8 cellular contexts compared by ENCODE assay signal in the genomic region with DNA sequence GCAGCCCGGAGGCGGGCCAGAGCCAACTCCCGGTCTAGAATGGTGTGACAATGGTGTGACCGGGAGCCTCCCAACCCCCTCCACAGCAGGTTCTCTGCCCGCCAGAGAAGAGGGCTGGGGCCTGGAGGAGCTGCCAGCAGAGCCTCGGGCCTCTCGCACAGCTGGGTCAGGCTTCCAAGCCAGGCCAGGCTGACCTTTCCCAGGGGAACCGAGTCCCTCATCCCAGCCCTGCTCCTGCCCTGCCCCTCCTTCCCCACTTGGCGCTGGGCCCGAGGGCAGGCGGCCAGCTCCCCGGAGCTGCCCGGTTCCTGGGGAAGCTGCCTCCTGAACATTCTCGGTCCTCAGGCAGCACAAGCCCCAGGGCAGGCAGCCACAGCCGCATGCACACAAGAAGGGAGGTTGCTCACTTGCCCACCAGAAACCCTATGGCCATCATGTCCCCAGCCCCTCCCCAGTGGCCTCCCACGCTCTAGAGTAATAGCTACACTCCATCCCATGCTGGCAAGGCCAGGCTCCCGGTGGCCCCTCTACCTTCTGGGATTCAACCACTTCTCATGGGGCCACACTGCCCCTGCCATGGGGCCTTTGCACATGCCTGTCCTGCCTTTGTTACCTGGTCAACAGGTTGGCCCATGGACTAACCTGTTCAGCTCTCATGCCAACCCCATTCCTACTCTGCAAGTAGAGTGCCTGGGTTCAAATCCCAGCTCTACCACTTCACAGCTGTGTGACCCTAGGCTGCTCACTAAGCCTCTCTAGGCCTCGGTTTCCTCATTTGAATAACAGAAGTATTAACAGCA.
DNase-seq lines count a peak whose midpoint lies in the region; ATAC-seq, FAIRE-seq and TF ChIP-seq lines count a peak whose summit lies in the region.

No MANE protein-coding gene starts in this region.

- no peak overlapping the region for H3K9ac ChIP-seq in MM.1S (ENCODE audit: low read length)

- 11 to 12% (median 12%) methylated on average over 14 to 18 of the region's 18 CpGs for WGBS in ovary, 3 donors

- peak; percentile 28 for DNase-seq in DMS 273 treated with DMSO at 0.1 percent for 48 hours (lab: John Stamatoyannopoulos, UW)
- peak; percentile 64 for DNase-seq in RCC 7860 (ENCODE audit: low spot score)
- peak; percentile 68 for DNase-seq in fibroblast of the conjunctiva (ENCODE audit: low read depth)
- peak; percentile 90 to 96 (median 95) for DNase-seq in ovary
- no peak for DNase-seq in MM.1S
- no peak for DNase-seq in activated CD8-positive, alpha-beta memory T cell treated with anti-CD3 and anti-CD28 coated beads, Interleukin-2, amount 50 U/mL, for 48 hours
- DNase-seq in activated gamma-delta T cell (lab: John Stamatoyannopoulos, UW), result no peak

- TF ChIP-seq CTCF in ovary (IDR thresholded peaks at IDR 0.05), result no peak
- TF ChIP-seq CTCF in MM.1S (IDR thresholded peaks at IDR 0.05; ENCODE audit: low read length), result no peak

- TF ChIP-seq POLR2A in ovary (IDR thresholded peaks at IDR 0.05), result no peak

- H3K79me2 ChIP-seq in MM.1S (ENCODE audit: low read length), result no peaks in the 10 kb centered on the region

- H4K20me1 ChIP-seq in MM.1S (ENCODE audit: insufficient read depth, low read length), result no peaks in the 10 kb centered on the region

- H3K36me3 ChIP-seq in ovary, result no peaks in the 10 kb centered on the region
- H3K36me3 ChIP-seq in MM.1S (replicated peaks; ENCODE audit: insufficient read depth, low read length), result no peaks in the 10 kb centered on the region

- intact Hi-C loops in ovary (cut with DNase I), result no loop called here

- no peak overlapping the region for H2AFZ ChIP-seq in MM.1S (ENCODE audit: low read length)

- no peak for ATAC-seq in HG02885 (IDR thresholded peaks at IDR 0.05; ENCODE audit: poor library complexity, unreplicated experiment)

- no peaks in the 10 kb centered on the region for H3K9me2 ChIP-seq in MM.1S (replicated peaks; ENCODE audit: insufficient read depth, low read length)

- no peak overlapping the region for H3K4me2 ChIP-seq in MM.1S (ENCODE audit: low read depth, low read length)

- H3K4me1 ChIP-seq in ovary (ENCODE audit: insufficient read depth) (peaks cover 26% of the 10 kb centered on the region), MM.1S (ENCODE audit: low read length) (peaks cover 18% of the 10 kb centered on the region)

- FAIRE-seq in RCC 7860 (lab: Jason Lieb, UNC), result peak; percentile 62

- peak overlapping the region; percentile 20 to 67 for H3K27ac ChIP-seq in ovary
- H3K27ac ChIP-seq in MM.1S (ENCODE audit: low read length), result no peak overlapping the region

- H3K9me3 ChIP-seq in ovary (no peaks in the 10 kb centered on the region), MM.1S (replicated peaks; ENCODE audit: insufficient read depth, low read length) (no peaks in the 10 kb centered on the region)

- no peak overlapping the region for H3K4me3 ChIP-seq in ovary
- no peak overlapping the region for H3K4me3 ChIP-seq in MM.1S (ENCODE audit: low read length)

- H3K27me3 ChIP-seq in ovary (no peaks in the 10 kb centered on the region), MM.1S (replicated peaks; ENCODE audit: insufficient read depth, low read length) (no peaks in the 10 kb centered on the region)

- TF ChIP-seq EP300 in ovary (IDR thresholded peaks at IDR 0.05), result no peak

- peaks cover 6% of the 10 kb centered on the region for H3F3A ChIP-seq in MM.1S (ENCODE audit: insufficient read depth, low read length)

Comparison
In these comparisons a context has a peak if more than half of its experiments do, and no peak if none do; other contexts are left out.
1. DNase-seq: peak in DMS 273 treated with DMSO at 0.1 percent for 48 hours (single experiment), RCC 7860 (single experiment), fibroblast of the conjunctiva (single experiment) and ovary (5 of 5); none in MM.1S (single experiment), activated CD8-positive, alpha-beta memory T cell treated with anti-CD3 and anti-CD28 coated beads, Interleukin-2, amount 50 U/mL, for 48 hours (single experiment) and activated gamma-delta T cell (single experiment).